18 cellular contexts compared by ENCODE assay signal in genomic region chr6:7878401-7878964, GRCh38. TPM values are rescaled to one million over a fixed set of nuclear protein-coding genes. Genes with fewer than 3 reads are reported as not detected.
A peak's percentile ranks its signal among the peaks of the same experiment; 100 is the strongest.
DNase-seq lines count a peak whose midpoint lies in the region; ATAC-seq, FAIRE-seq and TF ChIP-seq lines count a peak whose summit lies in the region.
"Had no signal": no experiment of that assay in that cellular context is flagged by ENCODE, and none has a peak within 500 bp of the region (broad histone marks: within the 10 kb centered on the region; RNA-seq: fewer than 3 reads in every experiment).

No MANE protein-coding gene starts in this region.

- POLR2A ChIA-PET in H1 (lab: Charles Lee; ENCODE audit: partially characterized antibody) = interaction anchor here (0.6 kb wide), 1 partner anchor 140 kb away, joined by 4 read pairs; no protein-coding TSS in a partner anchor

- H3K79me2 ChIP-seq in H1 (ENCODE audit: control insufficient read depth in 1 of 2, insufficient read depth in 2 of 2, low read length in 2 of 2) = no peaks in the 10 kb centered on the region

- no peak overlapping the region for H3K14ac ChIP-seq in H1 (ENCODE audit: insufficient read length)

- H3K36me3 Mint-ChIP-seq in natural killer cell treated with Interleukin-12 subunit alpha and Interleukin-12 subunit beta and Interleukin-15 and Interleukin-18, amount 100 ng/mL, for 72 hours = peaks cover 13% of the 10 kb centered on the region
- peaks cover 12% of the 10 kb centered on the region for H3K36me3 Mint-ChIP-seq in natural killer cell
- peaks cover 31% of the 10 kb centered on the region for H3K36me3 Mint-ChIP-seq in nephron (ENCODE audit: low read depth)

- H4K8ac ChIP-seq in H1 (ENCODE audit: extremely low read depth, insufficient read depth, low read length) = no peak overlapping the region

- H4K20me1 ChIP-seq in H1 (replicated peaks in 1 of 2; ENCODE audit: control insufficient read depth in 1 of 2, insufficient read depth in 2 of 2, low read length in 2 of 2) = peaks cover 0 to 3% of the 10 kb centered on the region in 2 experiments

- no peaks in the 10 kb centered on the region for H3K27me3 Mint-ChIP-seq in natural killer cell treated with Interleukin-12 subunit alpha and Interleukin-12 subunit beta and Interleukin-15 and Interleukin-18, amount 100 ng/mL, for 72 hours
- H3K27me3 Mint-ChIP-seq in natural killer cell (ENCODE audit: low read depth in 2 of 2) = no peaks in the 10 kb centered on the region
- no peaks in the 10 kb centered on the region for H3K27me3 Mint-ChIP-seq in nephron (ENCODE audit: low read depth)
- H3K27me3 Mint-ChIP-seq: CD4-positive, alpha-beta T cell had no signal

- H4K5ac ChIP-seq in H1 (ENCODE audit: insufficient read length, low read depth, low read length) = no peak overlapping the region

- H3K27ac Mint-ChIP-seq in natural killer cell treated with Interleukin-12 subunit alpha and Interleukin-12 subunit beta and Interleukin-15 and Interleukin-18, amount 100 ng/mL, for 72 hours = no peak overlapping the region
- H3K27ac Mint-ChIP-seq in natural killer cell = no peak overlapping the region
- H3K27ac Mint-ChIP-seq in nephron = peak overlapping the region in 2 of 3 experiments; percentile 1 to 60
- H3K27ac Mint-ChIP-seq: CD4-positive, alpha-beta T cell had no signal

- H3K27ac ChIP-seq in H1 (ENCODE audit: low read depth, low read length) = no peak overlapping the region
- no peak overlapping the region for H3K27ac ChIP-seq in tibial nerve

- H3K27me3 ChIP-seq in H1 (replicated peaks in 1 of 4; ENCODE audit: control insufficient read depth in 3 of 4, extremely low read depth in 1 of 4, insufficient read depth in 3 of 4, low read length in 3 of 4) (no peaks in the 10 kb centered on the region), tibial nerve (no peaks in the 10 kb centered on the region)
- H3K27me3 ChIP-seq: BE2C had no signal

- no peak overlapping the region for H2BK15ac ChIP-seq in H1 (ENCODE audit: low read length)

- H3K18ac ChIP-seq in H1 (ENCODE audit: extremely low read depth, low read length) = 0 out of 2 replicates have a peak overlapping the region, but pooled peaks have one; percentile 29

- no peaks in the 10 kb centered on the region for H3K23me2 ChIP-seq in H1 (ENCODE audit: low read depth, low read length)

- no peak for DNase-seq in natural killer cell treated with Interleukin-12 subunit alpha and Interleukin-12 subunit beta and Interleukin-15 and Interleukin-18, amount 100 ng/mL, for 72 hours (ENCODE audit: low spot score)
- DNase-seq in natural killer cell (no peak), H1 (ENCODE audit: low read depth in 1 of 2, low spot score in 2 of 2) (no peak), tibial nerve (ENCODE audit: low spot score in 2 of 2) (no peak), cerebellar cortex (ENCODE audit: low spot score) (no peak), foreskin fibroblast (no peak)
- DNase-seq in activated effector memory CD4-positive, alpha-beta T cell treated with anti-CD3 and anti-CD28 coated beads, Interleukin-2, amount 50 U/mL, for 16 hours = no peak
- DNase-seq: 8988T; BE2C; Calu3; CD4-positive, alpha-beta T cell; H9; KG1; NCI-H1092 treated with DMSO at 0.1 percent for 48 hours; NCI-H2081 treated with DMSO at 0.1 percent for 48 hours; NCI-H510A treated with DMSO at 0.1 percent for 48 hours; SIG-M5 had no signal

- no peak overlapping the region for H2BK120ac ChIP-seq in H1 (replicated peaks; ENCODE audit: low read depth, low read length)

- H3K4me1 ChIP-seq in H1 (replicated peaks in 1 of 4; ENCODE audit: control insufficient read depth in 3 of 4, insufficient read depth in 4 of 4, low read length in 3 of 4) = no peaks in the 10 kb centered on the region
- H3K4me1 ChIP-seq in tibial nerve = no peaks in the 10 kb centered on the region
- H3K4me1 ChIP-seq: BE2C had no signal

- no peaks in the 10 kb centered on the region for H3K79me1 ChIP-seq in H1 (ENCODE audit: low read depth, low read length)

- H3K36me3 ChIP-seq in H1 (ENCODE audit: control insufficient read depth in 2 of 4, insufficient read depth in 4 of 4, low read length in 3 of 4) (peaks cover 19 to 32% (median 27%) of the 10 kb centered on the region in 4 experiments; a peak in 7 of 8 replicates), tibial nerve (peaks cover 0 to 47% (median 3%) of the 10 kb centered on the region in 3 donors)

- no peak overlapping the region for H2BK5ac ChIP-seq in H1 (ENCODE audit: low read depth, low read length)

- no peak for TF ChIP-seq RAD21 in H1 (IDR thresholded peaks at IDR 0.05 in 1 of 2, conservative IDR thresholded peaks at IDR 0.05 in 1 of 2; ENCODE audit: low read depth in 2 of 2, low read length in 2 of 2)

- H2AFZ ChIP-seq in H1 (ENCODE audit: low read length) = no peak overlapping the region

- H3K9me3 Mint-ChIP-seq in natural killer cell treated with Interleukin-12 subunit alpha and Interleukin-12 subunit beta and Interleukin-15 and Interleukin-18, amount 100 ng/mL, for 72 hours = no peaks in the 10 kb centered on the region
- no peaks in the 10 kb centered on the region for H3K9me3 Mint-ChIP-seq in natural killer cell
- peaks cover 2% of the 10 kb centered on the region for H3K9me3 Mint-ChIP-seq in nephron

- no peak overlapping the region for H3K4me3 ChIP-seq in H1 (ENCODE audit: extremely low read depth in 1 of 4, insufficient read depth in 2 of 4, low read depth in 3 of 4, low read length in 4 of 4)
- H3K4me3 ChIP-seq in tibial nerve = no peak overlapping the region
- H3K4me3 ChIP-seq in foreskin fibroblast (ENCODE audit: low read depth in 1 of 2, low read length in 2 of 2) = no peak overlapping the region

- CTCF ChIA-PET in H1 (lab: Charles Lee; ENCODE audit: partially characterized antibody) = interaction anchor here (1.0 to 2.4 kb wide), 4 partner anchors 10 to 208 kb away, joined by 4 to 13 read pairs (median 6); no protein-coding TSS in a partner anchor

- no peak overlapping the region for H2AK5ac ChIP-seq in H1 (ENCODE audit: low read depth, low read length)

- no peak for TF ChIP-seq EP300 in H1 (IDR thresholded peaks at IDR 0.05; ENCODE audit: borderline replicate concordance in 1 of 2, low read depth in 2 of 2, low read length in 2 of 2)
- TF ChIP-seq EP300 in tibial nerve (IDR thresholded peaks at IDR 0.05) = no peak

- no peak for TF ChIP-seq CTCF in natural killer cell (IDR thresholded peaks at IDR 0.05)
- TF ChIP-seq CTCF in H1 (IDR thresholded peaks at IDR 0.05; ENCODE audit: control extremely low read depth in 1 of 3, insufficient read depth in 1 of 3, low read depth in 1 of 3, low read length in 3 of 3) = no peak
- TF ChIP-seq CTCF in nephron (IDR thresholded peaks at IDR 0.05; ENCODE audit: unreplicated experiment in 3 of 3) = no peak
- no peak for TF ChIP-seq CTCF in tibial nerve (IDR thresholded peaks at IDR 0.05)
- TF ChIP-seq CTCF in foreskin fibroblast (IDR thresholded peaks at IDR 0.05; ENCODE audit: low read depth, low read length) = no peak

- no peak overlapping the region for H3K56ac ChIP-seq in H1 (replicated peaks; ENCODE audit: insufficient read length, low read depth, low read length)

- ATAC-seq in natural killer cell treated with Interleukin-12 subunit alpha and Interleukin-12 subunit beta and Interleukin-15 and Interleukin-18, amount 100 ng/mL, for 72 hours = peak; percentile 10 to 36
- ATAC-seq in natural killer cell = no peak

- H2BK20ac ChIP-seq in H1 (ENCODE audit: low read length) = no peak overlapping the region

- H3K4me2 ChIP-seq in H1 (ENCODE audit: insufficient read depth in 1 of 2, low read depth in 2 of 2, low read length in 2 of 2) = no peak overlapping the region

- H3K9ac ChIP-seq in H1 (replicated peaks in 1 of 4; ENCODE audit: extremely low read depth in 1 of 4, low read depth in 3 of 4, low read length in 3 of 4) = no peak overlapping the region

- H3K4me1 Mint-ChIP-seq in natural killer cell treated with Interleukin-12 subunit alpha and Interleukin-12 subunit beta and Interleukin-15 and Interleukin-18, amount 100 ng/mL, for 72 hours (ENCODE audit: low read depth in 2 of 2) = no peaks in the 10 kb centered on the region
- H3K4me1 Mint-ChIP-seq in natural killer cell (no peaks in the 10 kb centered on the region), nephron (peaks cover 7% of the 10 kb centered on the region)

- H2BK12ac ChIP-seq in H1 (ENCODE audit: low read depth, low read length) = no peak overlapping the region

- H3K9me3 ChIP-seq in H1 (ENCODE audit: insufficient read depth in 2 of 2, low read depth in 1 of 2, low read length in 1 of 2) = peaks cover under 1 to 1% of the 10 kb centered on the region in 2 experiments
- peaks cover 0 to 6% (median 0%) of the 10 kb centered on the region in 4 donors for H3K9me3 ChIP-seq in tibial nerve
- H3K9me3 ChIP-seq: BE2C had no signal

- TF ChIP-seq POLR2A in H1 (IDR thresholded peaks at IDR 0.05; ENCODE audit: control extremely low read depth in 1 of 2, low read depth in 2 of 2, low read length in 2 of 2) = no peak
- no peak for TF ChIP-seq POLR2A in tibial nerve (IDR thresholded peaks at IDR 0.05)

- no peak overlapping the region for H3K4ac ChIP-seq in H1 (replicated peaks; ENCODE audit: insufficient read length, low read depth, low read length)

- no peak overlapping the region for H3K23ac ChIP-seq in H1 (ENCODE audit: insufficient read length)

- no peak overlapping the region for H3K4me3 Mint-ChIP-seq in natural killer cell treated with Interleukin-12 subunit alpha and Interleukin-12 subunit beta and Interleukin-15 and Interleukin-18, amount 100 ng/mL, for 72 hours
- no peak overlapping the region for H3K4me3 Mint-ChIP-seq in natural killer cell
- H3K4me3 Mint-ChIP-seq in nephron = no peak overlapping the region
- H3K4me3 Mint-ChIP-seq: CD4-positive, alpha-beta T cell; H9 had no signal

- intact Hi-C loops in natural killer cell (cut with micrococcal nuclease) = no loop called here

- H4K91ac ChIP-seq in H1 (replicated peaks; ENCODE audit: insufficient read length, low read length) = no peak overlapping the region

- WGBS in H1 (ENCODE audit: extremely low coverage in 1 of 2, insufficient coverage in 1 of 2, insufficient read length in 1 of 2, insufficient replicate concordance in 2 of 2, low coverage in 1 of 2, low lambda C conversion rate in 2 of 2, missing lambda C conversion rate in 1 of 2), 2 experiments = 89% methylated on average over 10 of the region's 10 CpGs; no CpG with 5 or more reads in 1 of the 2 experiments
- 91 to 95% methylated on average over 10 of the region's 10 CpGs for WGBS in tibial nerve, 2 donors

- no peak for FAIRE-seq in H1 (lab: Jason Lieb, UNC)

RNA-seq across cellular contexts. Expression of gene TXNDC5, which starts 32.1 kb away (rescaled TPM):
- 100 to 1,000 TPM in 1 of 2 donors, 10 to 100 TPM in 1; 54.9 to 110 TPM for total RNA-seq in natural killer cell treated with Interleukin-12 subunit alpha and Interleukin-12 subunit beta and Interleukin-15 and Interleukin-18, amount 100 ng/mL, for 72 hours
- 100 to 1,000 TPM in 1 of 3 donors, 1 to 10 TPM in 2; 7.9 to 105 (median 9.7) TPM for total RNA-seq in natural killer cell
- total RNA-seq in H1 (2021; fragmentation: NEBNext Ultra II Directional; extraction: Animal tissue kit (Norgen Biotek cat#: 25700)) = 169 and 172 TPM in 2 replicates
- polyA plus RNA-seq in H1 (2011; rRNA removed) = 89.8 and 114 TPM in 2 replicates
- 107 TPM for polyA plus RNA-seq in H1 (2011; cell fraction: cytosol; rRNA removed)
- polyA plus RNA-seq in H1 (2011; cell fraction: nucleus; rRNA removed) = 86.4 TPM
- polyA plus RNA-seq in H1 (2012, experiment 1 of 2) = 118 to 141 TPM (median 132 TPM) in 4 replicates
- polyA plus RNA-seq in H1 (2012, experiment 2 of 2) = 54.2 TPM
- 203 TPM for polyA plus RNA-seq in H1 (2013, experiment 1 of 2)
- 232 TPM for polyA plus RNA-seq in H1 (2013, experiment 2 of 2)
- polyA minus RNA-seq in H1 (2011; rRNA and poly(A)+ RNA removed) = 108 and 132 TPM in 2 replicates
- polyA minus RNA-seq in H1 (2011; cell fraction: cytosol; rRNA and poly(A)+ RNA removed) = 58.8 TPM
- polyA minus RNA-seq in H1 (2011; cell fraction: nucleus; rRNA and poly(A)+ RNA removed) = 53.1 TPM
- 100 to 1,000 TPM in 3 of 4 donors, 10 to 100 TPM in 1; 85.0 to 137 (median 110) TPM for total RNA-seq in tibial nerve

Comparison
In these comparisons a context has a peak if more than half of its experiments do, and no peak if none do; other contexts are left out.
1. ATAC-seq: peak in natural killer cell treated with Interleukin-12 subunit alpha and Interleukin-12 subunit beta and Interleukin-15 and Interleukin-18, amount 100 ng/mL, for 72 hours (2 of 2); none in natural killer cell (0 of 3).
2. H3K27ac Mint-ChIP-seq: peak in nephron (2 of 3); none in natural killer cell treated with Interleukin-12 subunit alpha and Interleukin-12 subunit beta and Interleukin-15 and Interleukin-18, amount 100 ng/mL, for 72 hours (0 of 2) and natural killer cell (0 of 2).